ENCODE assay signal across 1 cellular context in genomic region chrX:39983715-39984114, GRCh38.
TF ChIP-seq lines count a peak whose summit lies in the region.

No MANE protein-coding gene starts in this region.

TF ChIP-seq in K562, 482 proteins besides CTCF, POLR2A, EP300 and RAD21 (continued from another document):
- TF ChIP-seq ZBTB5 (IDR thresholded peaks at IDR 0.05) = no peak
- TF ChIP-seq ZBED1 (IDR thresholded peaks at IDR 0.05) = no peak
- peak; percentile 48 for TF ChIP-seq RAD51 (IDR thresholded peaks at IDR 0.05; ENCODE audit: borderline replicate concordance, low read depth)
- TF ChIP-seq USF2 (CRISPR knock-in tag; IDR thresholded peaks at IDR 0.05) = peak; percentile 34; the same call in 1 of the 2 replicates
- TF ChIP-seq CREM (IDR thresholded peaks at IDR 0.05; ENCODE audit: low read depth) = peak; percentile 10; the same call in 1 of the 2 replicates
- no peak for TF ChIP-seq ZNF512 (tag; IDR thresholded peaks at IDR 0.05)
- peak; percentile 46 for TF ChIP-seq TFE3 (CRISPR knock-in tag; IDR thresholded peaks at IDR 0.05)
- TF ChIP-seq, protein P1, sequence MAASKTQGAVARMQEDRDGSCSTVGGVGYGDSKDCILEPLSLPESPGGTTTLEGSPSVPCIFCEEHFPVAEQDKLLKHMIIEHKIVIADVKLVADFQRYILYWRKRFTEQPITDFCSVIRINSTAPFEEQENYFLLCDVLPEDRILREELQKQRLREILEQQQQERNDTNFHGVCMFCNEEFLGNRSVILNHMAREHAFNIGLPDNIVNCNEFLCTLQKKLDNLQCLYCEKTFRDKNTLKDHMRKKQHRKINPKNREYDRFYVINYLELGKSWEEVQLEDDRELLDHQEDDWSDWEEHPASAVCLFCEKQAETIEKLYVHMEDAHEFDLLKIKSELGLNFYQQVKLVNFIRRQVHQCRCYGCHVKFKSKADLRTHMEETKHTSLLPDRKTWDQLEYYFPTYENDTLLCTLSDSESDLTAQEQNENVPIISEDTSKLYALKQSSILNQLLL (CRISPR knock-in tag; IDR thresholded peaks at IDR 0.05; ENCODE audit: borderline replicate concordance) = no peak
- TF ChIP-seq CUX1 (CRISPR knock-in tag; IDR thresholded peaks at IDR 0.05) = no peak
- TF ChIP-seq, protein P2, sequence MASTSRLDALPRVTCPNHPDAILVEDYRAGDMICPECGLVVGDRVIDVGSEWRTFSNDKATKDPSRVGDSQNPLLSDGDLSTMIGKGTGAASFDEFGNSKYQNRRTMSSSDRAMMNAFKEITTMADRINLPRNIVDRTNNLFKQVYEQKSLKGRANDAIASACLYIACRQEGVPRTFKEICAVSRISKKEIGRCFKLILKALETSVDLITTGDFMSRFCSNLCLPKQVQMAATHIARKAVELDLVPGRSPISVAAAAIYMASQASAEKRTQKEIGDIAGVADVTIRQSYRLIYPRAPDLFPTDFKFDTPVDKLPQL (IDR thresholded peaks at IDR 0.05; ENCODE audit: extremely low read depth, insufficient read length) = no peak
- TF ChIP-seq ZNF584 (CRISPR knock-in tag; IDR thresholded peaks at IDR 0.05; ENCODE audit: low read depth) = no peak
- TF ChIP-seq, protein P3, sequence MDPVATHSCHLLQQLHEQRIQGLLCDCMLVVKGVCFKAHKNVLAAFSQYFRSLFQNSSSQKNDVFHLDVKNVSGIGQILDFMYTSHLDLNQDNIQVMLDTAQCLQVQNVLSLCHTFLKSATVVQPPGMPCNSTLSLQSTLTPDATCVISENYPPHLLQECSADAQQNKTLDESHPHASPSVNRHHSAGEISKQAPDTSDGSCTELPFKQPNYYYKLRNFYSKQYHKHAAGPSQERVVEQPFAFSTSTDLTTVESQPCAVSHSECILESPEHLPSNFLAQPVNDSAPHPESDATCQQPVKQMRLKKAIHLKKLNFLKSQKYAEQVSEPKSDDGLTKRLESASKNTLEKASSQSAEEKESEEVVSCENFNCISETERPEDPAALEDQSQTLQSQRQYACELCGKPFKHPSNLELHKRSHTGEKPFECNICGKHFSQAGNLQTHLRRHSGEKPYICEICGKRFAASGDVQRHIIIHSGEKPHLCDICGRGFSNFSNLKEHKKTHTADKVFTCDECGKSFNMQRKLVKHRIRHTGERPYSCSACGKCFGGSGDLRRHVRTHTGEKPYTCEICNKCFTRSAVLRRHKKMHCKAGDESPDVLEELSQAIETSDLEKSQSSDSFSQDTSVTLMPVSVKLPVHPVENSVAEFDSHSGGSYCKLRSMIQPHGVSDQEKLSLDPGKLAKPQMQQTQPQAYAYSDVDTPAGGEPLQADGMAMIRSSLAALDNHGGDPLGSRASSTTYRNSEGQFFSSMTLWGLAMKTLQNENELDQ (CRISPR knock-in tag; IDR thresholded peaks at IDR 0.05; ENCODE audit: borderline replicate concordance) = no peak
- TF ChIP-seq SMARCA4 (IDR thresholded peaks at IDR 0.05) = no peak
- no peak for TF ChIP-seq JUND (IDR thresholded peaks at IDR 0.05; ENCODE audit: borderline replicate concordance, low read depth, low read length)
- TF ChIP-seq JUND (tag; IDR thresholded peaks at IDR 0.05; ENCODE audit: borderline replicate concordance, low read depth, low read length) = 0 out of 3 replicates have a peak, but pooled peaks have one; percentile 20
